In the genomic region with DNA sequence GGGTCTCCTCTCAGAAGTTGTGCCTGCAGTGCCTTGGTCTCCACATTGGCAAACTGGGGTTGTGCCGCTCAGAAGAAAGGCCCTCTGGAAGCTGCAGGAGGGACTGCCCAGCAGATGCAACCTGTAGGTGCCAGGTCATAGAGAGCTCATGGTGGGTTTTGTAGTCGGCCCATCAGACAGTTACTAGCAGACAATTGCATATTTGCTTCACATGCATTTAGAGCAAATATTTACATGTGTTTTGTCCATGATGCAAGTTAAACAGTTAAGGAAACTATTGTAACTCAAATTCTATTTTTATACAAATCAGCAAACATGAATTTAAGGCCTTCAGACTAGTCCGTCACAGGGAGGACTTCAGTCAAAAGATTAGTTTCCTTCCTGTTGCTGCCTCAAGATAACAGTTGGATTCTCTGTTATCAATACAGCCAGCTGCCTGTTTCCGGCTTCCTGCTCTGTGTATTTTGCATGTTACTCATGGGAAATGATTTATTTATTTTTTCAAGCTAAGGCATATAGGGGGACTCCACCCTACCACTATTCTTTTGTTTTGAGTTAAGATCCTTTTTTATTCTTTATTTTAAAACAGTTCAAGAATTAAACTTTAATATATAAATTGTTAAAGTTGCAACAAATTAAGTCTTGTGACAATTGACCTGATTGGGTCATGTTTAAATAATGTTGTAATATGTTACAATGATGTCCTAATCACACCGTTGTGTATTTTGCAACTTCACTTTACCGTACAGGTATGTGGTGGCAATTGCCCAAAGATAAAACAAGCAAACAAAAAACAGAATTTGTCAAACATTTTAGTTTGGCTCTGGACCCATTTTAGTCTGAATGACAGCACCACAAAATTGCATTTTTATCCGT, we compare ENCODE assay signal across 8 cellular contexts.
DNase-seq lines count a peak whose midpoint lies in the region; ATAC-seq and TF ChIP-seq lines count a peak whose summit lies in the region.

No MANE protein-coding gene starts in this region.

- H3K36me3 ChIP-seq in neutrophil: no peaks in the 10 kb centered on the region

- peaks cover 91 to 95% of the 10 kb centered on the region in 2 experiments for H3K4me1 ChIP-seq in neutrophil (ENCODE audit: control insufficient read depth in 1 of 2, insufficient read depth in 1 of 2, low read depth in 1 of 2, low read length in 1 of 2)

- H3K9me3 ChIP-seq in neutrophil: no peaks in the 10 kb centered on the region

- peak overlapping the region; percentile 84 for H3K27ac ChIP-seq in neutrophil

- H3K4me3 ChIP-seq in neutrophil (ENCODE audit: low read depth in 1 of 2, low read length in 1 of 2): peak overlapping the region; percentile 30 to 34

- no peaks in the 10 kb centered on the region for H3K27me3 ChIP-seq in neutrophil

- ATAC-seq in GM19043 (IDR thresholded peaks at IDR 0.05; ENCODE audit: low read depth, unreplicated experiment) (peak; percentile 48), GM21381 (IDR thresholded peaks at IDR 0.05; ENCODE audit: unreplicated experiment) (no peak), GM18861 (IDR thresholded peaks at IDR 0.05; ENCODE audit: unreplicated experiment) (no peak)

- DNase-seq in A172 (ENCODE audit: low spot score) (peak; percentile 60), Kasumi-1 (lab: John Stamatoyannopoulos, UW) (peak; percentile 90 to 93), dermis microvascular lymphatic vessel endothelial cell (ENCODE audit: low read depth in 2 of 2) (peak; percentile 92 to 99), amniotic stem cell (lab: John Stamatoyannopoulos, UW) (no peak)

- TF ChIP-seq CTCF in neutrophil (IDR thresholded peaks at IDR 0.05): no peak
